8 cellular contexts compared by ENCODE assay signal in genomic region chr10:89838002-89838615, GRCh38.
DNase-seq lines count a peak whose midpoint lies in the region; FAIRE-seq and TF ChIP-seq lines count a peak whose summit lies in the region.

No MANE protein-coding gene starts in this region.

- no peak overlapping the region for H3K27ac Mint-ChIP-seq in endothelial cell (ENCODE audit: unreplicated experiment)

- peak overlapping the region; percentile 50 to 79 (median 66) for H3K4me3 ChIP-seq in BLaER1 treated with 17β-estradiol and CSF1 and Interleukin-3, amounts not matched to agents 10 nM and 100 nM
- H3K4me3 ChIP-seq in HUES64 (ENCODE audit: low read length) (peak overlapping the region; percentile 31), epithelial cell of esophagus (ENCODE audit: low read length) (peak overlapping the region; percentile 59), osteoblast (ENCODE audit: insufficient read depth, low read length) (peak overlapping the region; percentile 76)

- H3K36me3 Mint-ChIP-seq in endothelial cell (ENCODE audit: low read depth, unreplicated experiment) = no peaks in the 10 kb centered on the region

- no peaks in the 10 kb centered on the region for H3K9me3 Mint-ChIP-seq in endothelial cell (ENCODE audit: unreplicated experiment)

- H3K9ac ChIP-seq in BLaER1 treated with 17β-estradiol and CSF1 and Interleukin-3, amounts not matched to agents 10 nM and 100 nM = peak overlapping the region; percentile 82 to 93 (median 87)
- no peak overlapping the region for H3K9ac ChIP-seq in HUES64 (ENCODE audit: low read depth, low read length)

- 95% methylated on average over 27 of the region's 27 CpGs for WGBS in HUES64

- no peaks in the 10 kb centered on the region for H3K36me3 ChIP-seq in BLaER1 treated with 17β-estradiol and CSF1 and Interleukin-3, amounts not matched to agents 10 nM and 100 nM
- H3K36me3 ChIP-seq in HUES64 (ENCODE audit: insufficient read depth, low read length) = no peaks in the 10 kb centered on the region
- H3K36me3 ChIP-seq in osteoblast (ENCODE audit: insufficient read depth, low read length) = no peaks in the 10 kb centered on the region

- no peak for FAIRE-seq in GM12892 (lab: Jason Lieb, UNC)

- DNase-seq in epithelial cell of esophagus (ENCODE audit: low read depth) = no peak
- peak; percentile 67 for DNase-seq in osteoblast (ENCODE audit: insufficient read length, low spot score, missing footprints)
- DNase-seq in endothelial cell (ENCODE audit: low spot score) = no peak
- no peak for DNase-seq in GM12892 (ENCODE audit: insufficient read length)
- no peak for DNase-seq in NCI-H1436 treated with DMSO at 0.1 percent for 48 hours (lab: John Stamatoyannopoulos, UW)
- DNase-seq in SKM-1 treated with dmso at 0.1 percent for 144 hours (lab: John Stamatoyannopoulos, UW; ENCODE audit: unreplicated experiment) = no peak

- H3K27ac ChIP-seq in BLaER1 treated with 17β-estradiol and CSF1 and Interleukin-3, amounts not matched to agents 10 nM and 100 nM = peak overlapping the region; percentile 82 to 93 (median 88)
- H3K27ac ChIP-seq in HUES64 (ENCODE audit: low read depth, low read length) (no peak overlapping the region), osteoblast (ENCODE audit: low read depth, low read length) (no peak overlapping the region)

- peak overlapping the region; percentile 90 for H2AFZ ChIP-seq in osteoblast (ENCODE audit: low read length)

- H3K4me1 Mint-ChIP-seq in endothelial cell (ENCODE audit: unreplicated experiment) = no peaks in the 10 kb centered on the region

- TF ChIP-seq POLR2A in GM12892 (IDR thresholded peaks at IDR 0.05; ENCODE audit: low read depth, low read length) = no peak

- no peak overlapping the region for H3K4me3 Mint-ChIP-seq in endothelial cell (ENCODE audit: unreplicated experiment)

- peaks cover 12 to 53% (median 36%) of the 10 kb centered on the region in 11 experiments for H3K9me3 ChIP-seq in BLaER1 treated with 17β-estradiol and CSF1 and Interleukin-3, amounts not matched to agents 10 nM and 100 nM (replicated peaks in 1 of 11)
- H3K9me3 ChIP-seq in HUES64 (ENCODE audit: insufficient read depth, low read depth, low read length) (no peaks in the 10 kb centered on the region), osteoblast (ENCODE audit: low read depth, low read length) (no peaks in the 10 kb centered on the region)

- no peaks in the 10 kb centered on the region for H3K79me2 ChIP-seq in osteoblast (ENCODE audit: insufficient read depth, low read length)

- H3K4me1 ChIP-seq in BLaER1 treated with 17β-estradiol and CSF1 and Interleukin-3, amounts not matched to agents 10 nM and 100 nM = peaks cover 0 to 30% (median 14%) of the 10 kb centered on the region in 10 experiments; a peak in 15 of 20 replicates
- H3K4me1 ChIP-seq in HUES64 (ENCODE audit: insufficient read depth, low read length) = no peaks in the 10 kb centered on the region
- H3K4me1 ChIP-seq in osteoblast (ENCODE audit: insufficient read depth, low read length) = no peaks in the 10 kb centered on the region

- TF ChIP-seq CTCF in epithelial cell of esophagus (IDR thresholded peaks at IDR 0.05; ENCODE audit: insufficient read depth, low read depth, low read length, missing control alignments) (no peak), osteoblast (IDR thresholded peaks at IDR 0.05; ENCODE audit: extremely low read depth, low read depth, low read length) (no peak), endothelial cell (IDR thresholded peaks at IDR 0.05; ENCODE audit: unreplicated experiment) (no peak)

- peak overlapping the region; percentile 80 to 95 (median 89) for H3K4me2 ChIP-seq in BLaER1 treated with 17β-estradiol and CSF1 and Interleukin-3, amounts not matched to agents 10 nM and 100 nM
- H3K4me2 ChIP-seq in osteoblast (ENCODE audit: insufficient read depth, low read length) = peak overlapping the region; percentile 90

- no peaks in the 10 kb centered on the region for H4K20me1 ChIP-seq in BLaER1 treated with 17β-estradiol and CSF1 and Interleukin-3, amounts not matched to agents 10 nM and 100 nM
- H4K20me1 ChIP-seq in osteoblast (ENCODE audit: insufficient read depth, low read length) = no peaks in the 10 kb centered on the region

- H3K27me3 Mint-ChIP-seq in endothelial cell (ENCODE audit: unreplicated experiment) = no peaks in the 10 kb centered on the region

- peaks cover 21 to 39% (median 37%) of the 10 kb centered on the region in 11 experiments for H3K27me3 ChIP-seq in BLaER1 treated with 17β-estradiol and CSF1 and Interleukin-3, amounts not matched to agents 10 nM and 100 nM
- H3K27me3 ChIP-seq in HUES64 (ENCODE audit: insufficient read depth, low read length) (peaks cover 8% of the 10 kb centered on the region), osteoblast (ENCODE audit: insufficient read depth, low read length) (peaks cover 10% of the 10 kb centered on the region)

Comparison
In these comparisons a context has a peak if more than half of its experiments do, and no peak if none do; other contexts are left out.
1. H3K27ac ChIP-seq: peak in BLaER1 treated with 17β-estradiol and CSF1 and Interleukin-3, amounts not matched to agents 10 nM and 100 nM (11 of 11); none in HUES64 (single experiment) and osteoblast (single experiment).
2. Peak in every context shown above with its lines, with median percentiles within 50 percentile points of each other: H3K4me3 ChIP-seq.